Comparison of ENCODE assay signal across 23 cellular contexts in genomic region chr11:133019545-133019944, GRCh38.
"Had no signal": no experiment of that assay in that cellular context is flagged by ENCODE, and none has a peak within 500 bp of the region (broad histone marks: within the 10 kb centered on the region; RNA-seq: fewer than 3 reads in every experiment).

No MANE protein-coding gene starts in this region.

- H3K4me1 ChIP-seq: pancreas, prostate gland, right lobe of liver, sigmoid colon, stomach, thyroid gland, tibial nerve, upper lobe of left lung, vagina had no signal

- H3K36me3 ChIP-seq: neutrophil, pancreas, prostate gland, right lobe of liver, sigmoid colon, stomach, thoracic aorta, thyroid gland, tibial nerve, upper lobe of left lung, vagina had no signal

- H3K4me3 ChIP-seq: pancreas, prostate gland, right lobe of liver, sigmoid colon, stomach, thoracic aorta, thyroid gland, tibial nerve, upper lobe of left lung, vagina had no signal

- H3K9me3 ChIP-seq: neutrophil, pancreas, prostate gland, right lobe of liver, sigmoid colon, stomach, thoracic aorta, thyroid gland, tibial nerve, upper lobe of left lung, vagina had no signal

- DNase-seq: naive thymus-derived CD8-positive, alpha-beta T cell; nephron progenitor cell; nucleus accumbens; pancreas; right cardiac atrium; right lobe of liver; sigmoid colon; small intestine; stimulated activated CD4-positive, alpha-beta T cell treated with anti-CD3 and anti-CD28 coated beads, Interleukin-15, amount 100 ng/mL, for 24 hours; stimulated activated CD4-positive, alpha-beta T cell treated with anti-CD3 and anti-CD28 coated beads, Interleukin-2, amount 100 ng/mL, for 24 hours; stimulated activated CD4-positive, alpha-beta T cell treated with anti-CD3 and anti-CD28 coated beads, Interleukin-2, amount 100 ng/mL, for 48 hours; stimulated activated CD4-positive, alpha-beta T cell treated with anti-CD3 and anti-CD28 coated beads, Interleukin-4, amount 100 ng/mL, for 24 hours; stimulated activated naive B cell treated with anti-CD40 and anti-IgM and Interleukin-4, amounts not matched to agents 10 μg/mL and 1 μg/mL and 100 μg/mL, for 72 hours; stimulated activated naive CD4-positive, alpha-beta T cell treated with Interleukin-2 at 50 U/mL for 16 hours; stomach; thyroid gland; trophoblast cell; upper lobe of left lung had no signal

- H3K27ac ChIP-seq: neutrophil, pancreas, prostate gland, right lobe of liver, sigmoid colon, stomach, thoracic aorta, thyroid gland, tibial nerve, upper lobe of left lung, vagina had no signal
